Comparison of ENCODE assay signal across 34 cellular contexts in the genomic region with DNA sequence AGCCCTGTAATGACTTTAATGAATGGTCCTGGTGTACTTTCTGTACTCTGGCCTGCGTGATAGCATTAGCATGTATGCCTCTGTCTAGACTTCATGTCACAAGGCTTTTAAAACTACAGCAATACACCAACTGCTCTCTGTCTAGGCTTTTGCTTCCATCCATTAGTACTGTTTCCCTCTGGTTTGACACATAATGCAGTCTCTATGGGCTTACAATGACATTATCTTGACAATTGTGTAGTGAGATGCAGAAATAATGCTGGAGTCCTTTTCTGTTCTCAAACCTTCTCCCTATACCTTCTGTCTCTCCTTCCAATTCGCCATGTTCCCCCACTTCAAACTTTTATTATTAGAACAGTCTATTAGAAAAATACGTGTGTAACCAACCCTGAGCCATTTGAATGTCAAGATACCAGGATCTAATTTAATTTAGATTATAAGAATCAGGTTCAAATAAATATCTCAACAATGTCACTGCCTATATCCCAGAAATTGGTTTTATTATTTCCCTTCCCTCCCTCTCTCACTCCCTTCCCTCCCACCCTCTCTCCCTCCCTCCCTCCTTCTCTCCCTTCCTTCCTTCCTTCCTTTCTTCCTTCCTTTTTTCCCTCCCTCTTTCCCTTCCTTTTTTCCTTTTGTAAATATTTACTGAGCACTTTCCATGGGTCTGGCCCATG. TPM values are rescaled to one million over a fixed set of nuclear protein-coding genes. Genes with fewer than 3 reads are reported as not detected.
"Had no signal": no experiment of that assay in that cellular context is flagged by ENCODE, and none has a peak within 500 bp of the region (broad histone marks: within the 10 kb centered on the region; RNA-seq: fewer than 3 reads in every experiment).

No MANE protein-coding gene starts in this region.

- DNase-seq: activated B cell treated with CpG ODN at 0.5 μM for 24 hours; activated CD4-positive, alpha-beta memory T cell treated with anti-CD3 and anti-CD28 coated beads for 36 hours; activated CD4-positive, alpha-beta memory T cell treated with anti-CD3 and anti-CD28 coated beads, Interleukin-2, amount 10 ng/mL, durations not matched to agents 7 days and 5 days; activated CD4-positive, alpha-beta T cell treated with anti-CD3 and anti-CD28 coated beads for 1 hour; activated CD4-positive, alpha-beta T cell treated with anti-CD3 and anti-CD28 coated beads for 36 hours; activated CD4-positive, alpha-beta T cell treated with anti-CD3 and anti-CD28 coated beads for 4 hours; activated CD4-positive, alpha-beta T cell treated with anti-CD3 and anti-CD28 coated beads for 48 hours; activated CD4-positive, alpha-beta T cell treated with anti-CD3 and anti-CD28 coated beads, Interleukin-2, amount 10 ng/mL, durations not matched to agents 24 days and 14 days; activated CD4-positive, alpha-beta T cell treated with anti-CD3 and anti-CD28 coated beads, Interleukin-2, amount 10 ng/mL, durations not matched to agents 7 days and 5 days; activated CD4-positive, alpha-beta T cell treated with anti-CD3 and anti-CD28 coated beads, Interleukin-2, amount 50 U/mL, for 1 hour; activated CD4-positive, alpha-beta T cell treated with anti-CD3 and anti-CD28 coated beads, Interleukin-2, amount 50 U/mL, for 48 hours; activated CD4-positive, CD25-positive, alpha-beta regulatory T cell; activated CD4-positive, CD25-positive, alpha-beta regulatory T cell treated with anti-CD3 and anti-CD28 coated beads, Interleukin-2, amount 50 U/mL, for 72 hours; activated CD8-positive, alpha-beta memory T cell treated with anti-CD3 and anti-CD28 coated beads for 24 hours; activated CD8-positive, alpha-beta memory T cell treated with anti-CD3 and anti-CD28 coated beads, Interleukin-2, amount 10 ng/mL, durations not matched to agents 7 days and 5 days; activated CD8-positive, alpha-beta memory T cell treated with anti-CD3 and anti-CD28 coated beads, Interleukin-2, amount 50 U/mL, for 4 hours; activated CD8-positive, alpha-beta memory T cell treated with anti-CD3 and anti-CD28 coated beads, Interleukin-2, amount 50 U/mL, for 48 hours; activated CD8-positive, alpha-beta T cell treated with anti-CD3 and anti-CD28 coated beads for 36 hours; activated CD8-positive, alpha-beta T cell treated with anti-CD3 and anti-CD28 coated beads, Interleukin-2, amount 10 ng/mL, durations not matched to agents 7 days and 5 days; activated T-cell treated with anti-CD3 and anti-CD28 coated beads for 4 hours; T-cell; T-helper 1 cell; T-helper 17 cell; T-helper 2 cell; T-helper 9 cell; T1000; WERI-Rb-1 had no signal

- H3K36me3 ChIP-seq: WERI-Rb-1 had no signal

- H3K27ac ChIP-seq: VCaP, WERI-Rb-1 had no signal

- FAIRE-seq: TTC549 had no signal

- ATAC-seq: activated CD4-positive, CD25-positive, alpha-beta regulatory T cell treated with anti-CD3 and anti-CD28 coated beads, Interleukin-2, amount 50 U/mL, for 24 hours; activated CD8-positive, alpha-beta memory T cell treated with anti-CD3 and anti-CD28 coated beads, Interleukin-2, amount 10 ng/mL, durations not matched to agents 7 days and 5 days; activated CD8-positive, alpha-beta T cell treated with anti-CD3 and anti-CD28 coated beads for 36 hours; activated CD8-positive, alpha-beta T cell treated with anti-CD3 and anti-CD28 coated beads, Interleukin-2, amount 10 ng/mL, durations not matched to agents 7 days and 5 days; T-cell; T-helper 17 cell; WTC11 had no signal

RNA-seq across cellular contexts. Expression of gene C8A, which starts 8.9 kb away (rescaled TPM):
- total RNA-seq: activated B cell treated with CpG ODN at 0.5 μM for 24 hours; activated CD4-positive, alpha-beta memory T cell treated with anti-CD3 and anti-CD28 coated beads for 36 hours; activated CD4-positive, alpha-beta memory T cell treated with anti-CD3 and anti-CD28 coated beads, Interleukin-2, amount 10 ng/mL, durations not matched to agents 7 days and 5 days; activated CD4-positive, alpha-beta T cell treated with anti-CD3 and anti-CD28 coated beads for 36 hours; activated CD4-positive, alpha-beta T cell treated with anti-CD3 and anti-CD28 coated beads, Interleukin-2, amount 10 ng/mL, durations not matched to agents 24 days and 14 days; activated CD4-positive, alpha-beta T cell treated with anti-CD3 and anti-CD28 coated beads, Interleukin-2, amount 10 ng/mL, durations not matched to agents 7 days and 5 days; activated CD8-positive, alpha-beta memory T cell treated with anti-CD3 and anti-CD28 coated beads for 36 hours; activated CD8-positive, alpha-beta memory T cell treated with anti-CD3 and anti-CD28 coated beads, Interleukin-2, amount 10 ng/mL, durations not matched to agents 7 days and 5 days; activated CD8-positive, alpha-beta T cell treated with anti-CD3 and anti-CD28 coated beads for 36 hours; activated CD8-positive, alpha-beta T cell treated with anti-CD3 and anti-CD28 coated beads, Interleukin-2, amount 10 ng/mL, durations not matched to agents 7 days and 5 days; T-helper 1 cell treated with Interleukin-12 subunit alpha and Interleukin-12 subunit beta and Interleukin-4 antibody, amounts not matched to agents 30 ng/mL and 1 ng/mL, for 36 hours; T-helper 17 cell; T-helper 2 cell treated with Interferon-gamma antibody and Interleukin-4, amounts not matched to agents 100 ng/mL and 5 ng/mL, for 36 hours had no signal

RNA-seq across cellular contexts. Expression of gene FYB2, which starts 44.2 kb away (rescaled TPM):
- total RNA-seq: activated B cell treated with CpG ODN at 0.5 μM for 24 hours; activated CD4-positive, alpha-beta memory T cell treated with anti-CD3 and anti-CD28 coated beads for 36 hours; activated CD4-positive, alpha-beta memory T cell treated with anti-CD3 and anti-CD28 coated beads, Interleukin-2, amount 10 ng/mL, durations not matched to agents 7 days and 5 days; activated CD4-positive, alpha-beta T cell treated with anti-CD3 and anti-CD28 coated beads for 36 hours; activated CD4-positive, alpha-beta T cell treated with anti-CD3 and anti-CD28 coated beads, Interleukin-2, amount 10 ng/mL, durations not matched to agents 24 days and 14 days; activated CD4-positive, alpha-beta T cell treated with anti-CD3 and anti-CD28 coated beads, Interleukin-2, amount 10 ng/mL, durations not matched to agents 7 days and 5 days; activated CD8-positive, alpha-beta memory T cell treated with anti-CD3 and anti-CD28 coated beads for 36 hours; activated CD8-positive, alpha-beta memory T cell treated with anti-CD3 and anti-CD28 coated beads, Interleukin-2, amount 10 ng/mL, durations not matched to agents 7 days and 5 days; activated CD8-positive, alpha-beta T cell treated with anti-CD3 and anti-CD28 coated beads for 36 hours; activated CD8-positive, alpha-beta T cell treated with anti-CD3 and anti-CD28 coated beads, Interleukin-2, amount 10 ng/mL, durations not matched to agents 7 days and 5 days; T-cell; T-helper 1 cell treated with Interleukin-12 subunit alpha and Interleukin-12 subunit beta and Interleukin-4 antibody, amounts not matched to agents 30 ng/mL and 1 ng/mL, for 36 hours; T-helper 17 cell; T-helper 2 cell treated with Interferon-gamma antibody and Interleukin-4, amounts not matched to agents 100 ng/mL and 5 ng/mL, for 36 hours had no signal
